Comparison of ENCODE assay signal across 8 cellular contexts in genomic region chr11:62707277-62707771, GRCh38. TPM values are rescaled to one million over a fixed set of nuclear protein-coding genes. Genes with fewer than 3 reads are reported as not detected.
DNase-seq lines count a peak whose midpoint lies in the region; ATAC-seq, FAIRE-seq and TF ChIP-seq lines count a peak whose summit lies in the region.

TSS of gene BSCL2 (minus strand) at chr11:62707424. CDS start at chr11:62707195, 229 bp downstream.
TSS of gene GNG3 (plus strand) at chr11:62707676. CDS start at chr11:62708296, 620 bp downstream.

- H3K9me3 ChIP-seq in HepG2 (ENCODE audit: low read length) (no peaks in the 10 kb centered on the region), suprapubic skin (no peaks in the 10 kb centered on the region)

- TF ChIP-seq POLR2A in HepG2 (IDR thresholded peaks at IDR 0.05; ENCODE audit: insufficient read depth in 1 of 2, low read depth in 2 of 2, low read length in 2 of 2) (no peak), suprapubic skin (IDR thresholded peaks at IDR 0.05) (no peak)

- peaks cover 6% of the 10 kb centered on the region; the same call in 1 of the 2 replicates for H4K20me1 ChIP-seq in HepG2 (ENCODE audit: insufficient read depth, low read length)

- no TSS peak for BruUV-seq in HepG2 (replicated peaks; lab: Mats Ljungman, UMichigan)

- DNase-seq in BJ (ENCODE audit: low read depth) = no peak
- DNase-seq in LNCaP clone FGC (ENCODE audit: low read depth) = no peak
- no peak for DNase-seq in brain microvascular endothelial cell
- no peak for DNase-seq in HepG2 (ENCODE audit: low spot score)
- no peak for DNase-seq in suprapubic skin (ENCODE audit: low spot score in 2 of 2)
- DNase-seq in activated effector memory CD4-positive, alpha-beta T cell treated with Interleukin-2 at 50 U/mL for 16 hours = no peak
- DNase-seq in DMS53 (lab: John Stamatoyannopoulos, UW) = no peak
- no peak for DNase-seq in central memory CD4-positive, alpha-beta T cell

- 96% methylated on average over 7 of the region's 9 CpGs for WGBS in HepG2 (ENCODE audit: low lambda C conversion rate)
- 91% methylated on average over 7 of the region's 9 CpGs for WGBS in suprapubic skin

- no peak within 1 kb of the TSS for H2AFZ ChIP-seq in HepG2 (ENCODE audit: low read length)

- H3K9ac ChIP-seq in HepG2 (ENCODE audit: insufficient read depth, low read depth, low read length) = 0 out of 2 replicates have a peak within 1 kb of the TSS, but pooled peaks have one; percentile 31

- intact Hi-C loops in HepG2 (cut with micrococcal nuclease; ENCODE audit: unreplicated experiment) = no loop called here

- POLR2A ChIA-PET in BJ (lab: Charles Lee) = interaction anchor here (0.6 kb wide), 1 partner anchor 34 kb away, joined by 3 read pairs; no protein-coding TSS in a partner anchor
- POLR2A ChIA-PET in HepG2 (lab: Yijun Ruan, JAX) = interaction anchor here (0.9 to 4.3 kb wide), 7 partner anchors 20 to 124 kb away, joined by 3 to 27 read pairs (median 4); partner anchors contain the start of genes HNRNPUL2, INTS5, POLR2G and STX5

- TF ChIP-seq EP300 in HepG2 (IDR thresholded peaks at IDR 0.05; ENCODE audit: low read depth in 2 of 2, low read length in 2 of 2) = no peak
- no peak for TF ChIP-seq EP300 in HepG2 (CRISPR knock-in tag; IDR thresholded peaks at IDR 0.05; ENCODE audit: borderline replicate concordance)
- no peak for TF ChIP-seq EP300 in suprapubic skin (IDR thresholded peaks at IDR 0.05)

- peak within 1 kb of the TSS; percentile 99 for H3K4me2 ChIP-seq in HepG2 (ENCODE audit: low read depth, low read length)

- H3K36me3 ChIP-seq in BJ (ENCODE audit: control insufficient read depth, insufficient read depth, low read length) = peaks cover 5% of the 10 kb centered on the region
- peaks cover 20% of the 10 kb centered on the region for H3K36me3 ChIP-seq in brain microvascular endothelial cell (replicated peaks)
- peaks cover 9 to 36% of the 10 kb centered on the region in 2 experiments for H3K36me3 ChIP-seq in HepG2 (replicated peaks in 1 of 2; ENCODE audit: control insufficient read depth in 1 of 2, insufficient read depth in 2 of 2, low read length in 2 of 2)
- peaks cover 19% of the 10 kb centered on the region for H3K36me3 ChIP-seq in suprapubic skin

- no peaks in the 10 kb centered on the region for H3K79me2 ChIP-seq in HepG2 (ENCODE audit: insufficient read depth, low read length)

- in situ Hi-C loops in brain microvascular endothelial cell (cut with HindIII; ENCODE audit: low pct_ligation_motif_present, low sequenced_read_pairs) (no loop called here), HepG2 (cut with HindIII; ENCODE audit: extremely low pct_ligation_motif_present, low pct_unique_long_range_greater_than_20kb) (loop anchor here (10.0 kb wide), 1 partner anchor 313 kb away; no protein-coding TSS in a partner anchor)

- no peak for FAIRE-seq in HepG2 (lab: Jason Lieb, UNC)

- TF ChIP-seq CTCF in BJ (IDR thresholded peaks at IDR 0.05; ENCODE audit: insufficient read depth, low read depth, low read length) (no peak), LNCaP clone FGC (IDR thresholded peaks at IDR 0.05; ENCODE audit: control insufficient read depth, extremely low read depth, insufficient read depth) (no peak), brain microvascular endothelial cell (IDR thresholded peaks at IDR 0.05; ENCODE audit: low read depth, low read length, missing control alignments) (no peak), HepG2 (CRISPR knock-in tag; IDR thresholded peaks at IDR 0.05) (no peak), suprapubic skin (IDR thresholded peaks at IDR 0.05) (no peak)

- no peak for TF ChIP-seq RAD21 in HepG2 (CRISPR knock-in tag; IDR thresholded peaks at IDR 0.05)

- no peak within 1 kb of the TSS for H3K27ac ChIP-seq in brain microvascular endothelial cell
- H3K27ac ChIP-seq in HepG2 (ENCODE audit: extremely low read length, insufficient read depth, low read length) = peak within 1 kb of the TSS; percentile 49
- H3K27ac ChIP-seq in suprapubic skin = peak within 1 kb of the TSS; percentile 92

- H3K4me3 ChIP-seq in BJ (ENCODE audit: low read depth, low read length) (peak within 1 kb of the TSS; percentile 20), LNCaP clone FGC (ENCODE audit: low read depth, low read length) (peak within 1 kb of the TSS; percentile 81), brain microvascular endothelial cell (ENCODE audit: low read depth, low read length) (peak within 1 kb of the TSS; percentile 55), HepG2 (replicated peaks in 1 of 3; ENCODE audit: insufficient read depth in 1 of 3, low read depth in 2 of 3, low read length in 3 of 3) (peak within 1 kb of the TSS in 2 of 3 experiments; percentile 21 to 51; a peak in 3 of 6 replicates), suprapubic skin (peak within 1 kb of the TSS; percentile 67)

- H3K4me1 ChIP-seq in HepG2 (ENCODE audit: insufficient read depth, low read length) (peaks cover 18% of the 10 kb centered on the region), suprapubic skin (peaks cover 44% of the 10 kb centered on the region)

- H3K27me3 ChIP-seq in BJ (ENCODE audit: control insufficient read depth, insufficient read depth, low read length) (no peaks in the 10 kb centered on the region), brain microvascular endothelial cell (replicated peaks) (no peaks in the 10 kb centered on the region), HepG2 (ENCODE audit: control insufficient read depth in 1 of 2, insufficient read depth in 2 of 2, low read length in 2 of 2) (no peaks in the 10 kb centered on the region), suprapubic skin (no peaks in the 10 kb centered on the region)

- no peak for ATAC-seq in HepG2

- CTCF ChIA-PET in BJ (lab: Yijun Ruan, JAX) = interaction anchor here (1.0 to 2.2 kb wide), 8 partner anchors 13 to 79 kb away, joined by 3 to 15 read pairs (median 4); partner anchors contain the start of genes TTC9C, UBXN1 and UQCC3
- CTCF ChIA-PET in HepG2 (lab: Yijun Ruan, JAX; ENCODE audit: low intra/inter-chr PET ratio, low total read pairs) = no interaction called here

TF ChIP-seq in HepG2, 621 proteins besides CTCF, POLR2A, EP300 and RAD21 (continues in another document):
- TF ChIP-seq RBM22 (optimal IDR thresholded peaks at IDR 0.05; ENCODE audit: low read length) (peak; percentile 68), PLRG1 (conservative IDR thresholded peaks at IDR 0.05) (no peak)

RNA-seq across cellular contexts. Expression of gene BSCL2, which starts in this region (rescaled TPM):
- polyA plus RNA-seq in BJ (2011; rRNA removed) (70.8 and 94.1 TPM in 2 replicates), HepG2 (2011; rRNA removed) (19.5 and 22.6 TPM in 2 replicates)
- 47.3 and 89.8 TPM in 2 replicates for polyA minus RNA-seq in BJ (2011; rRNA and poly(A)+ RNA removed)
- total RNA-seq in HepG2 (2016; rRNA removed; fragmentation: Illumina TruSeq; extraction: Trizol) (10.2 and 21.1 TPM in 2 replicates), suprapubic skin (10 to 100 TPM; 28.9 to 76.3 (median 59.3) TPM)
- total RNA-seq in HepG2 (2016; cell fraction: cytosol; rRNA removed; fragmentation: Illumina TruSeq; extraction: Trizol; ENCODE audit: low read depth) = 22.3 and 24.6 TPM in 2 replicates
- 11.3 and 25.7 TPM in 2 replicates for total RNA-seq in HepG2 (2016; cell fraction: insoluble cytoplasmic fraction; rRNA removed; fragmentation: Illumina TruSeq; extraction: Trizol)
- 23.1 and 36.2 TPM in 2 replicates for total RNA-seq in HepG2 (2016; cell fraction: membrane; rRNA removed; fragmentation: Illumina TruSeq; extraction: Trizol)
- total RNA-seq in HepG2 (2016; cell fraction: nucleus; rRNA removed; fragmentation: Illumina TruSeq; extraction: Trizol) = 24.8 and 30.8 TPM in 2 replicates
- 6.9 and 14.1 TPM in 2 replicates for polyA plus RNA-seq in HepG2 (2011; cell fraction: cytosol; rRNA removed)
- 100 and 124 TPM in 2 replicates for polyA plus RNA-seq in HepG2 (2011; cell fraction: nucleus; rRNA removed)
- polyA plus RNA-seq in HepG2 (2012) = 6.1 and 12.6 TPM in 2 replicates
- 18.4 and 24.3 TPM in 2 replicates for polyA plus RNA-seq in HepG2 (2016; cell fraction: cytosol; fragmentation: Illumina TruSeq; extraction: Trizol; ENCODE audit: low read depth)
- 6.2 and 10.5 TPM in 2 replicates for polyA plus RNA-seq in HepG2 (2016; cell fraction: insoluble cytoplasmic fraction; fragmentation: Illumina TruSeq; extraction: Trizol; ENCODE audit: low read depth)
- polyA plus RNA-seq in HepG2 (2016; cell fraction: membrane; fragmentation: Illumina TruSeq; extraction: Trizol; ENCODE audit: low read depth) = 18.9 and 31.1 TPM in 2 replicates
- 52.6 and 66.2 TPM in 2 replicates for polyA plus RNA-seq in HepG2 (2016; cell fraction: nucleus; fragmentation: Illumina TruSeq; extraction: Trizol; ENCODE audit: insufficient read depth, low read depth)
- 26.7 and 143 TPM in 2 replicates for polyA minus RNA-seq in HepG2 (2011; rRNA and poly(A)+ RNA removed; ENCODE audit: low replicate concordance)
- polyA minus RNA-seq in HepG2 (2011; cell fraction: cytosol; rRNA and poly(A)+ RNA removed) = 4.2 and 4.5 TPM in 2 replicates
- polyA minus RNA-seq in HepG2 (2011; cell fraction: nucleus; rRNA and poly(A)+ RNA removed) = 29.2 and 31.8 TPM in 2 replicates

RNA-seq across cellular contexts. Expression of gene GNG3, which starts in this region (rescaled TPM):
- polyA plus RNA-seq in BJ (2011; rRNA removed) = not detected in 2 replicates
- polyA minus RNA-seq in BJ (2011; rRNA and poly(A)+ RNA removed) = not detected in 2 replicates
- total RNA-seq in HepG2 (2016; rRNA removed; fragmentation: Illumina TruSeq; extraction: Trizol) = not detected in 2 replicates
- total RNA-seq in HepG2 (2016; cell fraction: cytosol; rRNA removed; fragmentation: Illumina TruSeq; extraction: Trizol; ENCODE audit: low read depth) = not detected in 2 replicates
- not detected in 2 replicates for total RNA-seq in HepG2 (2016; cell fraction: insoluble cytoplasmic fraction; rRNA removed; fragmentation: Illumina TruSeq; extraction: Trizol)
- total RNA-seq in HepG2 (2016; cell fraction: membrane; rRNA removed; fragmentation: Illumina TruSeq; extraction: Trizol) = not detected in 2 replicates
- not detected in 2 replicates for total RNA-seq in HepG2 (2016; cell fraction: nucleus; rRNA removed; fragmentation: Illumina TruSeq; extraction: Trizol)
- polyA plus RNA-seq in HepG2 (2011; rRNA removed) = not detected in 2 replicates
- polyA plus RNA-seq in HepG2 (2011; cell fraction: cytosol; rRNA removed) = not detected in 2 replicates
- polyA plus RNA-seq in HepG2 (2011; cell fraction: nucleus; rRNA removed) = not detected in 2 replicates
- polyA plus RNA-seq in HepG2 (2012) = 1.0 and 1.8 TPM in 2 replicates
- not detected in 2 replicates for polyA plus RNA-seq in HepG2 (2016; cell fraction: cytosol; fragmentation: Illumina TruSeq; extraction: Trizol; ENCODE audit: low read depth)
- polyA plus RNA-seq in HepG2 (2016; cell fraction: insoluble cytoplasmic fraction; fragmentation: Illumina TruSeq; extraction: Trizol; ENCODE audit: low read depth) = not detected in 2 replicates
- not detected in 2 replicates for polyA plus RNA-seq in HepG2 (2016; cell fraction: membrane; fragmentation: Illumina TruSeq; extraction: Trizol; ENCODE audit: low read depth)
- not detected in 2 replicates for polyA plus RNA-seq in HepG2 (2016; cell fraction: nucleus; fragmentation: Illumina TruSeq; extraction: Trizol; ENCODE audit: insufficient read depth, low read depth)
- 0.23 TPM in 1 of 2 replicates, not detected in the other for polyA minus RNA-seq in HepG2 (2011; rRNA and poly(A)+ RNA removed; ENCODE audit: low replicate concordance)
- not detected in 2 replicates for polyA minus RNA-seq in HepG2 (2011; cell fraction: cytosol; rRNA and poly(A)+ RNA removed)
- polyA minus RNA-seq in HepG2 (2011; cell fraction: nucleus; rRNA and poly(A)+ RNA removed) = not detected in 2 replicates
- total RNA-seq in suprapubic skin = under 1 TPM in 1 of 4 donors, not detected in 3; 0.68 TPM

Comparison
In these comparisons a context has a peak if more than half of its experiments do, and no peak if none do; other contexts are left out.
1. H3K4me3 ChIP-seq: peak in every context shown above with its lines; median percentile 81 in LNCaP clone FGC; 67 in suprapubic skin; 55 in brain microvascular endothelial cell; 36 in HepG2; 20 in BJ.